Comparison of ENCODE assay signal across 11 cellular contexts in genomic region chr4:41359069-41359769, GRCh38.
A peak's percentile ranks its signal among the peaks of the same experiment; 100 is the strongest.
DNase-seq lines count a peak whose midpoint lies in the region; ATAC-seq and TF ChIP-seq lines count a peak whose summit lies in the region.
"Had no signal": no experiment of that assay in that cellular context is flagged by ENCODE, and none has a peak within 500 bp of the region (broad histone marks: within the 10 kb centered on the region; RNA-seq: fewer than 3 reads in every experiment).

No MANE protein-coding gene starts in this region.

- H4K91ac ChIP-seq in mesenchymal stem cell (ENCODE audit: low read length), result no peak overlapping the region

- H3K36me3 Mint-ChIP-seq in WTC11, result no peaks in the 10 kb centered on the region

- no peak overlapping the region for H3K4ac ChIP-seq in mesenchymal stem cell (ENCODE audit: low read depth in 1 of 2, low read length in 2 of 2)

- H3K18ac ChIP-seq in mesenchymal stem cell (ENCODE audit: low read depth in 1 of 2, low read length in 2 of 2), result no peak overlapping the region

- peaks cover 86% of the 10 kb centered on the region for H3K27me3 Mint-ChIP-seq in WTC11 (ENCODE audit: low read depth)

- no peaks in the 10 kb centered on the region for H3K9me3 ChIP-seq in mesenchymal stem cell (ENCODE audit: control insufficient read depth, low read length)

- 58% methylated on average over 14 of the region's 14 CpGs for WGBS in mesenchymal stem cell

- POLR2A ChIA-PET in WTC11 (lab: Charles Lee), result interaction anchor here (0.6 kb wide), 1 partner anchor 73 kb away, joined by 4 read pairs; no protein-coding TSS in a partner anchor

- H3K9ac ChIP-seq in mesenchymal stem cell (ENCODE audit: low read length), result no peak overlapping the region

- H4K8ac ChIP-seq in mesenchymal stem cell (ENCODE audit: low read length), result no peak overlapping the region

- no peak overlapping the region for H3K27ac Mint-ChIP-seq in WTC11

- peaks cover 5% of the 10 kb centered on the region for H3K9me3 Mint-ChIP-seq in WTC11

- peak overlapping the region; percentile 52 to 83 for H2BK12ac ChIP-seq in mesenchymal stem cell (ENCODE audit: low read length in 2 of 2)

- no peaks in the 10 kb centered on the region for H3K79me1 ChIP-seq in mesenchymal stem cell (replicated peaks; ENCODE audit: low read length, poor library complexity, severe bottlenecking)

- H3K36me3 ChIP-seq in mesenchymal stem cell (ENCODE audit: control insufficient read depth in 1 of 2, insufficient read depth in 2 of 2, low read depth in 1 of 2, low read length in 2 of 2), result no peaks in the 10 kb centered on the region

- H3K4me2 ChIP-seq in mesenchymal stem cell (ENCODE audit: low read length, poor library complexity, severe bottlenecking), result no peak overlapping the region

- H3K4me1 ChIP-seq in mesenchymal stem cell (ENCODE audit: control insufficient read depth, insufficient read depth, low read depth, low read length), result peaks cover 15% of the 10 kb centered on the region

- H3K27me3 ChIP-seq in mesenchymal stem cell (ENCODE audit: control insufficient read depth in 1 of 2, insufficient read depth in 1 of 2, low read length in 2 of 2), result peaks cover 13 to 42% of the 10 kb centered on the region in 2 experiments

- no peak overlapping the region for H3K4me3 ChIP-seq in mesenchymal stem cell (ENCODE audit: insufficient read depth in 1 of 2, low read depth in 1 of 2, low read length in 2 of 2)

- no peak overlapping the region for H2BK5ac ChIP-seq in mesenchymal stem cell (ENCODE audit: low read depth, low read length, poor library complexity, severe bottlenecking)

- intact Hi-C loops in sciatic nerve (cut with DNase I), result no loop called here

- TF ChIP-seq CTCF in WTC11 (IDR thresholded peaks at IDR 0.05), result no peak

- CTCF ChIA-PET in WTC11 (lab: Charles Lee), result interaction anchor here (0.6 to 2.2 kb wide), 25 partner anchors 8 to 695 kb away, joined by 3 to 29 read pairs (median 5); partner anchors contain the start of genes LIMCH1 and UCHL1

- no peak overlapping the region for H2BK120ac ChIP-seq in mesenchymal stem cell (ENCODE audit: low read depth, low read length)

- DNase-seq in 8988T, result peak; percentile 72
- peak; percentile 48 for DNase-seq in H4 (ENCODE audit: low spot score)
- DNase-seq in WTC11 (ENCODE audit: low spot score), result peak; percentile 60
- DNase-seq in mesenchymal stem cell, result no peak
- no peak for DNase-seq in sciatic nerve (ENCODE audit: low spot score)
- DNase-seq in KBM-7, result no peak
- DNase-seq in HK-2 (ENCODE audit: unreplicated experiment), result no peak
- DNase-seq: cortex of kidney; left colon; stimulated activated CD4-positive, alpha-beta T cell treated with anti-CD3 and anti-CD28 coated beads, Interleukin-4, amount 100 ng/mL, for 1 hour had no signal

- no peak overlapping the region for H2AFZ ChIP-seq in mesenchymal stem cell (ENCODE audit: low read depth, low read length)

- H3K14ac ChIP-seq in mesenchymal stem cell (ENCODE audit: low read length in 2 of 2), result no peak overlapping the region

- no peak overlapping the region for H3K23ac ChIP-seq in mesenchymal stem cell (ENCODE audit: low read length in 2 of 2)

- H3K27ac ChIP-seq in mesenchymal stem cell (ENCODE audit: low read length, poor library complexity, severe bottlenecking), result no peak overlapping the region

- H3K4me3 Mint-ChIP-seq in WTC11, result peak overlapping the region; percentile 61

- peaks cover 35% of the 10 kb centered on the region for H3K4me1 Mint-ChIP-seq in WTC11

- in situ Hi-C loops in KBM-7 (cut with MboI; ENCODE audit: low pct_unique_long_range_greater_than_20kb, low sequenced_read_pairs), result no loop called here

- H2AK5ac ChIP-seq in mesenchymal stem cell (ENCODE audit: low read length, severe bottlenecking), result no peak overlapping the region

- peak; percentile 76 for ATAC-seq in WTC11
- no peak for ATAC-seq in HG03159 (IDR thresholded peaks at IDR 0.05; ENCODE audit: unreplicated experiment)
- no peak for ATAC-seq in sciatic nerve

- H2BK15ac ChIP-seq in mesenchymal stem cell (ENCODE audit: low read depth, poor library complexity, severe bottlenecking), result no peak overlapping the region

TF ChIP-seq in WTC11, 78 proteins besides CTCF, POLR2A, EP300 and RAD21:
- TF ChIP-seq ELF4 (CRISPR knock-in tag; IDR thresholded peaks at IDR 0.05; ENCODE audit: low read depth) (no peak), ZNF671 (CRISPR knock-in tag; IDR thresholded peaks at IDR 0.05) (no peak), CREB1 (CRISPR knock-in tag; IDR thresholded peaks at IDR 0.05) (no peak), TCF7 (CRISPR knock-in tag; IDR thresholded peaks at IDR 0.05; ENCODE audit: low read depth) (no peak), MXD4 (CRISPR knock-in tag; IDR thresholded peaks at IDR 0.05; ENCODE audit: borderline replicate concordance) (no peak), ETV6 (CRISPR knock-in tag; IDR thresholded peaks at IDR 0.05) (no peak), AR (CRISPR knock-in tag; IDR thresholded peaks at IDR 0.05) (no peak), FOXP1 (CRISPR knock-in tag; IDR thresholded peaks at IDR 0.05; ENCODE audit: borderline replicate concordance) (no peak), TP53 (CRISPR knock-in tag; IDR thresholded peaks at IDR 0.05) (no peak)
- TF ChIP-seq, protein P1, sequence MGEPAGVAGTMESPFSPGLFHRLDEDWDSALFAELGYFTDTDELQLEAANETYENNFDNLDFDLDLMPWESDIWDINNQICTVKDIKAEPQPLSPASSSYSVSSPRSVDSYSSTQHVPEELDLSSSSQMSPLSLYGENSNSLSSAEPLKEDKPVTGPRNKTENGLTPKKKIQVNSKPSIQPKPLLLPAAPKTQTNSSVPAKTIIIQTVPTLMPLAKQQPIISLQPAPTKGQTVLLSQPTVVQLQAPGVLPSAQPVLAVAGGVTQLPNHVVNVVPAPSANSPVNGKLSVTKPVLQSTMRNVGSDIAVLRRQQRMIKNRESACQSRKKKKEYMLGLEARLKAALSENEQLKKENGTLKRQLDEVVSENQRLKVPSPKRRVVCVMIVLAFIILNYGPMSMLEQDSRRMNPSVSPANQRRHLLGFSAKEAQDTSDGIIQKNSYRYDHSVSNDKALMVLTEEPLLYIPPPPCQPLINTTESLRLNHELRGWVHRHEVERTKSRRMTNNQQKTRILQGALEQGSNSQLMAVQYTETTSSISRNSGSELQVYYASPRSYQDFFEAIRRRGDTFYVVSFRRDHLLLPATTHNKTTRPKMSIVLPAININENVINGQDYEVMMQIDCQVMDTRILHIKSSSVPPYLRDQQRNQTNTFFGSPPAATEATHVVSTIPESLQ (CRISPR knock-in tag; IDR thresholded peaks at IDR 0.05), result no peak
- TF ChIP-seq, protein P2, sequence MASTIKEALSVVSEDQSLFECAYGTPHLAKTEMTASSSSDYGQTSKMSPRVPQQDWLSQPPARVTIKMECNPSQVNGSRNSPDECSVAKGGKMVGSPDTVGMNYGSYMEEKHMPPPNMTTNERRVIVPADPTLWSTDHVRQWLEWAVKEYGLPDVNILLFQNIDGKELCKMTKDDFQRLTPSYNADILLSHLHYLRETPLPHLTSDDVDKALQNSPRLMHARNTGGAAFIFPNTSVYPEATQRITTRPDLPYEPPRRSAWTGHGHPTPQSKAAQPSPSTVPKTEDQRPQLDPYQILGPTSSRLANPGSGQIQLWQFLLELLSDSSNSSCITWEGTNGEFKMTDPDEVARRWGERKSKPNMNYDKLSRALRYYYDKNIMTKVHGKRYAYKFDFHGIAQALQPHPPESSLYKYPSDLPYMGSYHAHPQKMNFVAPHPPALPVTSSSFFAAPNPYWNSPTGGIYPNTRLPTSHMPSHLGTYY (CRISPR knock-in tag; IDR thresholded peaks at IDR 0.05), result no peak

Comparison
In these comparisons a context has a peak if more than half of its experiments do, and no peak if none do; other contexts are left out.
1. DNase-seq: peak in 8988T (single experiment), H4 (single experiment) and WTC11 (single experiment); none in mesenchymal stem cell (single experiment), sciatic nerve (single experiment), KBM-7 (single experiment) and HK-2 (single experiment).